1 cellular context compared by ENCODE assay signal in the genomic region with DNA sequence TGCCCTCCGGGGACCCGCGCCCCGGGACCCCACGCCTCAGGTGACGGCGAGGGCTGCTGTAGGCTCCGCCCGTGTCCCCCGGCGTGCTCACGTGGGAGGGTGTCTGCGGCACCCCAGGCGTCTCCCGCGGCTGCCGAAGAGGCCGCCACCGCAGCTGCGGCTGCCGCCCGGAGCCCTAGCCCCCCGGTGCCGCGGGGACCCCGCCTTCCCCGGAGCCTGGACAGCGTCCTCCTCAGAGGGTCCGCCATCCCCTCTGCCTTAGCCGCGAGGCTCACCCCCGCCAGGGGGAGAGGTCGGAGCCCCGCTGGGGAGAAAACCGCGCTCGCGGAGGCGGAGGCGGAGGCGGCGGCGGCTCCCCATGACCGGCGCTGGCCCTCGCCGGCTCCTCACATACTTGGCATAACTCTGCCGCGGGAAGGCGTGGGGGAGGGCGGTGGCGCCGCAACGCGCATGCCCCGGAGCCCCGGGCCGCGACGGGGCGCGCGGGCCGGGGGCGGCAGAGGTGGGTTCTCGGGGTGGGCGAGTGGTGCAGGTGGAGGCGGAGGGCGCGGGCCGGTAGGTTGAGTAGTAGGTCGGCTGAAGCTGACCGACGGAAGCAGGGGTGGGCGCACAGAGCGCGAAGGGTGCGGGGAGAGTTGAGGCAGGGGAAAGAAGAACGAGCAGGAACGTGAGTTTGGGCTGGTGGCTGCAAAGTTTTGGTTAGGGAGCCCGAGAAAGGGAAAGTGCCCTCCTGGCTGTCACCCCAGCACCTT.
A peak's percentile ranks its signal among the peaks of the same experiment; 100 is the strongest.
TF ChIP-seq lines count a peak whose summit lies in the region.

No MANE protein-coding gene starts in this region.

TF ChIP-seq in H1, 55 proteins besides CTCF, POLR2A, EP300 and RAD21 (continued from another document):
- TF ChIP-seq BACH1 (IDR thresholded peaks at IDR 0.05; ENCODE audit: low read length) (no peak), HDAC6 (IDR thresholded peaks at IDR 0.05; ENCODE audit: low read depth, low read length) (no peak), BRCA1 (IDR thresholded peaks at IDR 0.05; ENCODE audit: low read depth, low read length) (no peak), SP2 (IDR thresholded peaks at IDR 0.05; ENCODE audit: low read length) (no peak), SIRT6 (IDR thresholded peaks at IDR 0.05; ENCODE audit: low read length) (no peak), EGR1 (IDR thresholded peaks at IDR 0.05; ENCODE audit: borderline replicate concordance, low read depth, low read length) (peak; percentile 96), CBX5 (IDR thresholded peaks at IDR 0.05; ENCODE audit: low read depth, low read length) (no peak), TCF12 (IDR thresholded peaks at IDR 0.05; ENCODE audit: low read depth, low read length) (0 out of 2 replicates have a peak, but pooled peaks have one; percentile 31), RXRA (IDR thresholded peaks at IDR 0.05; ENCODE audit: insufficient read depth, low read depth, low read length) (no peak), TBP (IDR thresholded peaks at IDR 0.05; ENCODE audit: low read depth, low read length) (peak; percentile 43), GABPA (IDR thresholded peaks at IDR 0.05; ENCODE audit: borderline replicate concordance, insufficient read depth, low read length) (no peak), YY1 (IDR thresholded peaks at IDR 0.05; ENCODE audit: low read depth, low read length) (no peak), TAF1 (IDR thresholded peaks at IDR 0.05; ENCODE audit: low read depth, low read length) (peak; percentile 64; the same call in 1 of the 2 replicates), SRF (IDR thresholded peaks at IDR 0.05; ENCODE audit: low read depth, low read length) (no peak), BCL11A (IDR thresholded peaks at IDR 0.05; ENCODE audit: low read depth in 2 of 2, low read length in 2 of 2) (no peak), MAFK (IDR thresholded peaks at IDR 0.05; ENCODE audit: low read depth, low read length) (no peak), RNF2 (IDR thresholded peaks at IDR 0.05; ENCODE audit: borderline replicate concordance, low read depth, low read length, missing control alignments, poor library complexity, severe bottlenecking) (no peak), NANOG (IDR thresholded peaks at IDR 0.05; ENCODE audit: insufficient read depth, low read depth, low read length, poor library complexity, severe bottlenecking) (peak; percentile 49), CREB1 (IDR thresholded peaks at IDR 0.05) (peak; percentile 16; the same call in 1 of the 2 replicates), JUND (IDR thresholded peaks at IDR 0.05; ENCODE audit: low read length) (no peak), KDM1A (IDR thresholded peaks at IDR 0.05; ENCODE audit: borderline replicate concordance, low read length) (no peak), GTF2F1 (IDR thresholded peaks at IDR 0.05; ENCODE audit: borderline replicate concordance, low read depth, low read length) (no peak), JUN (IDR thresholded peaks at IDR 0.05; ENCODE audit: low read depth, low read length) (no peak), KDM5A (IDR thresholded peaks at IDR 0.05; ENCODE audit: low read length) (no peak), RFX5 (IDR thresholded peaks at IDR 0.05; ENCODE audit: borderline replicate concordance, low read depth, low read length) (no peak), POU5F1 (IDR thresholded peaks at IDR 0.05; ENCODE audit: low read depth, low read length) (no peak), TAF7 (optimal IDR thresholded peaks at IDR 0.05; ENCODE audit: borderline replicate concordance, low read depth, low read length) (peak; percentile 86), CEBPB (IDR thresholded peaks at IDR 0.05; ENCODE audit: low read depth, low read length) (no peak), ASH2L (IDR thresholded peaks at IDR 0.05; ENCODE audit: low read length) (peak; percentile 85), SIN3A (conservative IDR thresholded peaks at IDR 0.05 in 1 of 2, IDR thresholded peaks at IDR 0.05 in 1 of 2; ENCODE audit: low read depth in 1 of 2, low read length in 2 of 2) (peak; percentile 81 to 90; a peak in 3 of 4 replicates), EZH2 (IDR thresholded peaks at IDR 0.05; ENCODE audit: low read depth, low read length, severe bottlenecking) (no peak), SAP30 (IDR thresholded peaks at IDR 0.05; ENCODE audit: insufficient read depth, insufficient replicate concordance, low read length) (peak; percentile 89), CTBP2 (IDR thresholded peaks at IDR 0.05; ENCODE audit: borderline replicate concordance, insufficient read depth, insufficient read length, low read length) (peak; percentile 54), CBX8 (IDR thresholded peaks at IDR 0.05; ENCODE audit: borderline replicate concordance, low read depth, low read length) (no peak), SP1 (IDR thresholded peaks at IDR 0.05; ENCODE audit: low read depth, low read length) (no peak), CHD2 (IDR thresholded peaks at IDR 0.05; ENCODE audit: low read length) (no peak), NRF1 (IDR thresholded peaks at IDR 0.05; ENCODE audit: low read depth, low read length) (peak; percentile 71), PHF8 (conservative IDR thresholded peaks at IDR 0.05; ENCODE audit: low read depth, low read length) (peak; percentile 73), HDAC2 (IDR thresholded peaks at IDR 0.05; ENCODE audit: borderline replicate concordance in 1 of 2, low read depth in 2 of 2, low read length in 2 of 2) (peak; percentile 63 to 81; a peak in 2 of 4 replicates)
- TF ChIP-seq, protein P1, sequence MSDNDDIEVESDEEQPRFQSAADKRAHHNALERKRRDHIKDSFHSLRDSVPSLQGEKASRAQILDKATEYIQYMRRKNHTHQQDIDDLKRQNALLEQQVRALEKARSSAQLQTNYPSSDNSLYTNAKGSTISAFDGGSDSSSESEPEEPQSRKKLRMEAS (IDR thresholded peaks at IDR 0.05), result peak; percentile 82; the same call in 1 of the 2 replicates
- TF ChIP-seq, protein P2, sequence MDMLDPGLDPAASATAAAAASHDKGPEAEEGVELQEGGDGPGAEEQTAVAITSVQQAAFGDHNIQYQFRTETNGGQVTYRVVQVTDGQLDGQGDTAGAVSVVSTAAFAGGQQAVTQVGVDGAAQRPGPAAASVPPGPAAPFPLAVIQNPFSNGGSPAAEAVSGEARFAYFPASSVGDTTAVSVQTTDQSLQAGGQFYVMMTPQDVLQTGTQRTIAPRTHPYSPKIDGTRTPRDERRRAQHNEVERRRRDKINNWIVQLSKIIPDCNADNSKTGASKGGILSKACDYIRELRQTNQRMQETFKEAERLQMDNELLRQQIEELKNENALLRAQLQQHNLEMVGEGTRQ (IDR thresholded peaks at IDR 0.05; ENCODE audit: low read length), result no peak
- TF ChIP-seq, protein P3, sequence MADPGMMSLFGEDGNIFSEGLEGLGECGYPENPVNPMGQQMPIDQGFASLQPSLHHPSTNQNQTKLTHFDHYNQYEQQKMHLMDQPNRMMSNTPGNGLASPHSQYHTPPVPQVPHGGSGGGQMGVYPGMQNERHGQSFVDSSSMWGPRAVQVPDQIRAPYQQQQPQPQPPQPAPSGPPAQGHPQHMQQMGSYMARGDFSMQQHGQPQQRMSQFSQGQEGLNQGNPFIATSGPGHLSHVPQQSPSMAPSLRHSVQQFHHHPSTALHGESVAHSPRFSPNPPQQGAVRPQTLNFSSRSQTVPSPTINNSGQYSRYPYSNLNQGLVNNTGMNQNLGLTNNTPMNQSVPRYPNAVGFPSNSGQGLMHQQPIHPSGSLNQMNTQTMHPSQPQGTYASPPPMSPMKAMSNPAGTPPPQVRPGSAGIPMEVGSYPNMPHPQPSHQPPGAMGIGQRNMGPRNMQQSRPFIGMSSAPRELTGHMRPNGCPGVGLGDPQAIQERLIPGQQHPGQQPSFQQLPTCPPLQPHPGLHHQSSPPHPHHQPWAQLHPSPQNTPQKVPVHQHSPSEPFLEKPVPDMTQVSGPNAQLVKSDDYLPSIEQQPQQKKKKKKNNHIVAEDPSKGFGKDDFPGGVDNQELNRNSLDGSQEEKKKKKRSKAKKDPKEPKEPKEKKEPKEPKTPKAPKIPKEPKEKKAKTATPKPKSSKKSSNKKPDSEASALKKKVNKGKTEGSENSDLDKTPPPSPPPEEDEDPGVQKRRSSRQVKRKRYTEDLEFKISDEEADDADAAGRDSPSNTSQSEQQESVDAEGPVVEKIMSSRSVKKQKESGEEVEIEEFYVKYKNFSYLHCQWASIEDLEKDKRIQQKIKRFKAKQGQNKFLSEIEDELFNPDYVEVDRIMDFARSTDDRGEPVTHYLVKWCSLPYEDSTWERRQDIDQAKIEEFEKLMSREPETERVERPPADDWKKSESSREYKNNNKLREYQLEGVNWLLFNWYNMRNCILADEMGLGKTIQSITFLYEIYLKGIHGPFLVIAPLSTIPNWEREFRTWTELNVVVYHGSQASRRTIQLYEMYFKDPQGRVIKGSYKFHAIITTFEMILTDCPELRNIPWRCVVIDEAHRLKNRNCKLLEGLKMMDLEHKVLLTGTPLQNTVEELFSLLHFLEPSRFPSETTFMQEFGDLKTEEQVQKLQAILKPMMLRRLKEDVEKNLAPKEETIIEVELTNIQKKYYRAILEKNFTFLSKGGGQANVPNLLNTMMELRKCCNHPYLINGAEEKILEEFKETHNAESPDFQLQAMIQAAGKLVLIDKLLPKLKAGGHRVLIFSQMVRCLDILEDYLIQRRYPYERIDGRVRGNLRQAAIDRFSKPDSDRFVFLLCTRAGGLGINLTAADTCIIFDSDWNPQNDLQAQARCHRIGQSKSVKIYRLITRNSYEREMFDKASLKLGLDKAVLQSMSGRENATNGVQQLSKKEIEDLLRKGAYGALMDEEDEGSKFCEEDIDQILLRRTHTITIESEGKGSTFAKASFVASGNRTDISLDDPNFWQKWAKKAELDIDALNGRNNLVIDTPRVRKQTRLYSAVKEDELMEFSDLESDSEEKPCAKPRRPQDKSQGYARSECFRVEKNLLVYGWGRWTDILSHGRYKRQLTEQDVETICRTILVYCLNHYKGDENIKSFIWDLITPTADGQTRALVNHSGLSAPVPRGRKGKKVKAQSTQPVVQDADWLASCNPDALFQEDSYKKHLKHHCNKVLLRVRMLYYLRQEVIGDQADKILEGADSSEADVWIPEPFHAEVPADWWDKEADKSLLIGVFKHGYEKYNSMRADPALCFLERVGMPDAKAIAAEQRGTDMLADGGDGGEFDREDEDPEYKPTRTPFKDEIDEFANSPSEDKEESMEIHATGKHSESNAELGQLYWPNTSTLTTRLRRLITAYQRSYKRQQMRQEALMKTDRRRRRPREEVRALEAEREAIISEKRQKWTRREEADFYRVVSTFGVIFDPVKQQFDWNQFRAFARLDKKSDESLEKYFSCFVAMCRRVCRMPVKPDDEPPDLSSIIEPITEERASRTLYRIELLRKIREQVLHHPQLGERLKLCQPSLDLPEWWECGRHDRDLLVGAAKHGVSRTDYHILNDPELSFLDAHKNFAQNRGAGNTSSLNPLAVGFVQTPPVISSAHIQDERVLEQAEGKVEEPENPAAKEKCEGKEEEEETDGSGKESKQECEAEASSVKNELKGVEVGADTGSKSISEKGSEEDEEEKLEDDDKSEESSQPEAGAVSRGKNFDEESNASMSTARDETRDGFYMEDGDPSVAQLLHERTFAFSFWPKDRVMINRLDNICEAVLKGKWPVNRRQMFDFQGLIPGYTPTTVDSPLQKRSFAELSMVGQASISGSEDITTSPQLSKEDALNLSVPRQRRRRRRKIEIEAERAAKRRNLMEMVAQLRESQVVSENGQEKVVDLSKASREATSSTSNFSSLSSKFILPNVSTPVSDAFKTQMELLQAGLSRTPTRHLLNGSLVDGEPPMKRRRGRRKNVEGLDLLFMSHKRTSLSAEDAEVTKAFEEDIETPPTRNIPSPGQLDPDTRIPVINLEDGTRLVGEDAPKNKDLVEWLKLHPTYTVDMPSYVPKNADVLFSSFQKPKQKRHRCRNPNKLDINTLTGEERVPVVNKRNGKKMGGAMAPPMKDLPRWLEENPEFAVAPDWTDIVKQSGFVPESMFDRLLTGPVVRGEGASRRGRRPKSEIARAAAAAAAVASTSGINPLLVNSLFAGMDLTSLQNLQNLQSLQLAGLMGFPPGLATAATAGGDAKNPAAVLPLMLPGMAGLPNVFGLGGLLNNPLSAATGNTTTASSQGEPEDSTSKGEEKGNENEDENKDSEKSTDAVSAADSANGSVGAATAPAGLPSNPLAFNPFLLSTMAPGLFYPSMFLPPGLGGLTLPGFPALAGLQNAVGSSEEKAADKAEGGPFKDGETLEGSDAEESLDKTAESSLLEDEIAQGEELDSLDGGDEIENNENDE (IDR thresholded peaks at IDR 0.05; ENCODE audit: insufficient replicate concordance, low read length), result peak; percentile 31
- TF ChIP-seq, protein P4, sequence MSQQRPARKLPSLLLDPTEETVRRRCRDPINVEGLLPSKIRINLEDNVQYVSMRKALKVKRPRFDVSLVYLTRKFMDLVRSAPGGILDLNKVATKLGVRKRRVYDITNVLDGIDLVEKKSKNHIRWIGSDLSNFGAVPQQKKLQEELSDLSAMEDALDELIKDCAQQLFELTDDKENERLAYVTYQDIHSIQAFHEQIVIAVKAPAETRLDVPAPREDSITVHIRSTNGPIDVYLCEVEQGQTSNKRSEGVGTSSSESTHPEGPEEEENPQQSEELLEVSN (IDR thresholded peaks at IDR 0.05), result peak; percentile 67; the same call in 1 of the 2 replicates
- TF ChIP-seq, protein P5, sequence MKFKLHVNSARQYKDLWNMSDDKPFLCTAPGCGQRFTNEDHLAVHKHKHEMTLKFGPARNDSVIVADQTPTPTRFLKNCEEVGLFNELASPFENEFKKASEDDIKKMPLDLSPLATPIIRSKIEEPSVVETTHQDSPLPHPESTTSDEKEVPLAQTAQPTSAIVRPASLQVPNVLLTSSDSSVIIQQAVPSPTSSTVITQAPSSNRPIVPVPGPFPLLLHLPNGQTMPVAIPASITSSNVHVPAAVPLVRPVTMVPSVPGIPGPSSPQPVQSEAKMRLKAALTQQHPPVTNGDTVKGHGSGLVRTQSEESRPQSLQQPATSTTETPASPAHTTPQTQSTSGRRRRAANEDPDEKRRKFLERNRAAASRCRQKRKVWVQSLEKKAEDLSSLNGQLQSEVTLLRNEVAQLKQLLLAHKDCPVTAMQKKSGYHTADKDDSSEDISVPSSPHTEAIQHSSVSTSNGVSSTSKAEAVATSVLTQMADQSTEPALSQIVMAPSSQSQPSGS (IDR thresholded peaks at IDR 0.05; ENCODE audit: low read length), result no peak
TF ChIP-seq in H1: peak in this region for 21.
